1 cellular context compared by ENCODE assay signal in the genomic region with DNA sequence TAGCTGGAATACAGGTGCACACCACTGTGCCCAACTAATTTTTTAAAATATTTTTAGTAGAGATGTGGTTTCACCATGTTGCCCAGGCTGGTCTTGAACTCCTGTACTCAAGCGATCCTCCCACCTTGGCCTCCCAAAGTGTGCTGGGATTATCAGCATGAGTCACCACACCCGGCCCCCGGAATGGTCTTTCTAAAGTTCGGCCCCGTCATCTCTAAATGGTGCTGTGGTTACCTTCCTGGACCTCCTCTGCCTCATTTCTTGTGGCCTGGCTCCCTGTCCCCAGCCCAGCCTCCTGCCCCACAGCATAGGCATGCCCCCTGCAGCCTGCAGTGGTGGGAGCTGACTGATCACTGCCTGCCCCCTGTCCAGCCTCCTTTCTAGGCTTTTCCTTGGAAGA.
TF ChIP-seq lines count a peak whose summit lies in the region.

No MANE protein-coding gene starts in this region.

TF ChIP-seq in IMR-90, 13 proteins besides CTCF, POLR2A, EP300 and RAD21 (continued from another document):
- no peak for TF ChIP-seq MXI1 (IDR thresholded peaks at IDR 0.05; ENCODE audit: borderline replicate concordance, low read depth, low read length)
- TF ChIP-seq MAFK (IDR thresholded peaks at IDR 0.05; ENCODE audit: low read depth, low read length): no peak
- TF ChIP-seq NFE2L2 (IDR thresholded peaks at IDR 0.05; ENCODE audit: low read depth, low read length): no peak
- TF ChIP-seq CEBPB (IDR thresholded peaks at IDR 0.05; ENCODE audit: low read depth, low read length): no peak
- no peak for TF ChIP-seq BHLHE40 (IDR thresholded peaks at IDR 0.05; ENCODE audit: low read depth, low read length)
- TF ChIP-seq ELK1 (IDR thresholded peaks at IDR 0.05; ENCODE audit: borderline replicate concordance, low read depth, low read length): no peak
- TF ChIP-seq MAZ (IDR thresholded peaks at IDR 0.05; ENCODE audit: borderline replicate concordance, low read depth, low read length): no peak
- no peak for TF ChIP-seq CHD1 (IDR thresholded peaks at IDR 0.05; ENCODE audit: low read depth, low read length)
- TF ChIP-seq RFX5 (IDR thresholded peaks at IDR 0.05; ENCODE audit: low read depth, low read length): no peak
- TF ChIP-seq FOS (IDR thresholded peaks at IDR 0.05; ENCODE audit: low read depth, low read length): no peak
